In the genomic region with DNA sequence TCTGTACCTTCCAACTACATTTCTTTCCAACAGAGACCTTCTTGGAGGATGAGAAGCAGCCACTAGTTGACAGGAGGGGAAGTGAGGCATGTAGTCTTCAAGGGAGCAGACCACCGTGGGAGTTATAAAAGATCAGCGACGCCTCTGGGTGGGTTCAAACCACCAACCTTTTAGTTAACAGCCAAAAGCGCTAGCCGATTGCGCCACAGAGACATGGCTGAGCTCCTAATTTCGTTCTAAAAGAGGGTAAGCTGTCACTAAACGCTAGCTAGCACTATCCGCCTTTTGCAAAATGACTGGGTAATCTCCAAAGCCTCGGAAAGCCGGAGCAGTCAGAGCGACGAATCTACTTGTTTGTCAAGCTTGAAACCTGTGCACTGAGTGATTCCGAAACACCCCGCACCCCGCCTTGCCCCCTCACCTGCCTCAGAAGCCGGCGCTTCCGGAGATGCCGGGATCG, we compare ENCODE assay signal across 8 cellular contexts.
DNase-seq lines count a peak whose midpoint lies in the region; ATAC-seq and TF ChIP-seq lines count a peak whose summit lies in the region.
"Not testable (repeated sequence)": the region's sequence is repeated elsewhere in the genome, so short reads cannot be mapped to it uniquely, and the experiment has no call there.

No MANE protein-coding gene starts in this region.

- H3K4me3 ChIP-seq in HUES6 (ENCODE audit: low read depth, low read length), result peak overlapping the region; percentile 37; the same call in 1 of the 2 replicates
- H3K4me3 ChIP-seq in endodermal cell (ENCODE audit: low read length), result not testable (repeated sequence)
- H3K4me3 ChIP-seq in neural progenitor cell, result peak overlapping the region; percentile 21

- peak overlapping the region; percentile 62 for H3K4me2 ChIP-seq in neural progenitor cell

- not testable (repeated sequence) for H3K36me3 Mint-ChIP-seq in CD4-positive, alpha-beta T cell (ENCODE audit: low read depth); T-helper 2 cell treated with Interferon-gamma antibody and Interleukin-4, amounts not matched to agents 5 μg/mL and 100 μg/mL, for 36 hours (ENCODE audit: low read depth); activated CD8-positive, alpha-beta T cell treated with anti-CD3 and anti-CD28 coated beads, Interleukin-2, amount 10 ng/mL, durations not matched to agents 7 days and 5 days (ENCODE audit: low read depth); activated naive CD4-positive, alpha-beta T cell treated with anti-CD3 and anti-CD28 coated beads for 36 hours (ENCODE audit: low read depth); endodermal cell (ENCODE audit: low read depth); neural progenitor cell

- not testable (repeated sequence) for H3K4me1 ChIP-seq in HUES6 (ENCODE audit: control insufficient read depth, insufficient read depth, low read length); endodermal cell (ENCODE audit: control insufficient read depth, insufficient read depth, low read length); neural progenitor cell

- H3K9me3 Mint-ChIP-seq in CD4-positive, alpha-beta T cell; T-helper 2 cell treated with Interferon-gamma antibody and Interleukin-4, amounts not matched to agents 5 μg/mL and 100 μg/mL, for 36 hours; activated CD8-positive, alpha-beta T cell treated with anti-CD3 and anti-CD28 coated beads, Interleukin-2, amount 10 ng/mL, durations not matched to agents 7 days and 5 days (ENCODE audit: insufficient read depth); activated naive CD4-positive, alpha-beta T cell treated with anti-CD3 and anti-CD28 coated beads for 36 hours; endodermal cell; neural progenitor cell: not testable (repeated sequence)

- not testable (repeated sequence) for H3F3A ChIP-seq in neural progenitor cell (ENCODE audit: low read depth)

- 76 to 80% methylated on average over 2 to 13 of the region's 21 CpGs for WGBS in endodermal cell (ENCODE audit: insufficient coverage in 1 of 2, insufficient read length in 1 of 2), 2 experiments

- peak in 1 of 10 experiments; percentile 3 for DNase-seq in CD4-positive, alpha-beta T cell
- DNase-seq in T-helper 2 cell treated with Interferon-gamma antibody and Interleukin-4, amounts not matched to agents 5 μg/mL and 100 μg/mL, for 36 hours (ENCODE audit: low spot score), result not testable (repeated sequence)
- peak; percentile 26 for DNase-seq in activated CD8-positive, alpha-beta T cell treated with anti-CD3 and anti-CD28 coated beads, Interleukin-2, amount 10 ng/mL, durations not matched to agents 7 days and 5 days
- peak; percentile 74 for DNase-seq in activated naive CD4-positive, alpha-beta T cell treated with anti-CD3 and anti-CD28 coated beads for 36 hours
- DNase-seq in endodermal cell (peak; percentile 45), neural progenitor cell (ENCODE audit: low spot score) (peak; percentile 26)
- DNase-seq in stimulated activated CD8-positive, alpha-beta memory T cell treated with anti-CD3 and anti-CD28 coated beads, Interleukin-15, amount 100 ng/mL, for 48 hours (ENCODE audit: low read depth in 2 of 2), result peak; percentile 3 to 4

- POLR2A ChIA-PET in CD4-positive, alpha-beta T cell (lab: Charles Lee); activated CD8-positive, alpha-beta T cell treated with anti-CD3 and anti-CD28 coated beads, Interleukin-2, amount 10 ng/mL, durations not matched to agents 7 days and 5 days (lab: Charles Lee): not testable (repeated sequence)

- H4K20me1 ChIP-seq in neural progenitor cell (ENCODE audit: low read depth), result not testable (repeated sequence)

- not testable (repeated sequence) for H3K27ac ChIP-seq in CD4-positive, alpha-beta T cell (ENCODE audit: low read depth, low read length); HUES6 (ENCODE audit: low read depth, low read length); endodermal cell (ENCODE audit: low read depth, low read length); neural progenitor cell

- peaks cover 11% of the 10 kb centered on the region for H3K27me3 Mint-ChIP-seq in CD4-positive, alpha-beta T cell
- H3K27me3 Mint-ChIP-seq in T-helper 2 cell treated with Interferon-gamma antibody and Interleukin-4, amounts not matched to agents 5 μg/mL and 100 μg/mL, for 36 hours (ENCODE audit: low read depth), result peaks cover 12% of the 10 kb centered on the region
- peaks cover 12% of the 10 kb centered on the region for H3K27me3 Mint-ChIP-seq in activated CD8-positive, alpha-beta T cell treated with anti-CD3 and anti-CD28 coated beads, Interleukin-2, amount 10 ng/mL, durations not matched to agents 7 days and 5 days (ENCODE audit: low read depth)
- not testable (repeated sequence) for H3K27me3 Mint-ChIP-seq in activated naive CD4-positive, alpha-beta T cell treated with anti-CD3 and anti-CD28 coated beads for 36 hours (ENCODE audit: low read depth)
- H3K27me3 Mint-ChIP-seq in endodermal cell (ENCODE audit: insufficient read depth) (peaks cover 26% of the 10 kb centered on the region), neural progenitor cell (ENCODE audit: insufficient read depth, low read depth) (peaks cover 13% of the 10 kb centered on the region)

- not testable (repeated sequence) for TF ChIP-seq CTCF in CD4-positive, alpha-beta T cell (IDR thresholded peaks at IDR 0.05); endodermal cell (conservative IDR thresholded peaks at IDR 0.05); neural progenitor cell (IDR thresholded peaks at IDR 0.05)

- H3K9ac ChIP-seq in HUES6 (ENCODE audit: low read length); endodermal cell (ENCODE audit: extremely low read depth, low read length, poor library complexity, severe bottlenecking); neural progenitor cell: not testable (repeated sequence)

- H3K27me3 ChIP-seq in CD4-positive, alpha-beta T cell (ENCODE audit: control insufficient read depth, insufficient read depth, low read length), result not testable (repeated sequence)
- H3K27me3 ChIP-seq in HUES6 (ENCODE audit: control insufficient read depth, insufficient read depth, low read length) (peaks cover 15% of the 10 kb centered on the region), endodermal cell (ENCODE audit: control insufficient read depth, insufficient read depth, low read length, poor library complexity, severe bottlenecking) (peaks cover 14% of the 10 kb centered on the region), neural progenitor cell (peaks cover 52% of the 10 kb centered on the region)

- not testable (repeated sequence) for H3K9me3 ChIP-seq in CD4-positive, alpha-beta T cell (ENCODE audit: control insufficient read depth, low read length); HUES6 (ENCODE audit: control insufficient read depth, insufficient read depth, low read depth, low read length); endodermal cell (ENCODE audit: control insufficient read depth, low read length); neural progenitor cell (ENCODE audit: low read depth)

- CTCF ChIA-PET in CD4-positive, alpha-beta T cell (lab: Charles Lee); activated CD8-positive, alpha-beta T cell treated with anti-CD3 and anti-CD28 coated beads, Interleukin-2, amount 10 ng/mL, durations not matched to agents 7 days and 5 days (lab: Charles Lee); activated naive CD4-positive, alpha-beta T cell treated with anti-CD3 and anti-CD28 coated beads for 36 hours (lab: Charles Lee): not testable (repeated sequence)

- peak; percentile 41 for ATAC-seq in CD4-positive, alpha-beta T cell (ENCODE audit: poor library complexity)
- ATAC-seq in activated CD8-positive, alpha-beta T cell treated with anti-CD3 and anti-CD28 coated beads, Interleukin-2, amount 10 ng/mL, durations not matched to agents 7 days and 5 days, result peak; percentile 49

- not testable (repeated sequence) for H3K27ac Mint-ChIP-seq in CD4-positive, alpha-beta T cell; T-helper 2 cell treated with Interferon-gamma antibody and Interleukin-4, amounts not matched to agents 5 μg/mL and 100 μg/mL, for 36 hours; activated CD8-positive, alpha-beta T cell treated with anti-CD3 and anti-CD28 coated beads, Interleukin-2, amount 10 ng/mL, durations not matched to agents 7 days and 5 days; activated naive CD4-positive, alpha-beta T cell treated with anti-CD3 and anti-CD28 coated beads for 36 hours; endodermal cell; neural progenitor cell

- H3K79me2 ChIP-seq in neural progenitor cell (ENCODE audit: low read depth), result not testable (repeated sequence)

- H3K4me3 Mint-ChIP-seq in CD4-positive, alpha-beta T cell; activated CD8-positive, alpha-beta T cell treated with anti-CD3 and anti-CD28 coated beads, Interleukin-2, amount 10 ng/mL, durations not matched to agents 7 days and 5 days; neural progenitor cell: not testable (repeated sequence)
- H3K4me3 Mint-ChIP-seq in T-helper 2 cell treated with Interferon-gamma antibody and Interleukin-4, amounts not matched to agents 5 μg/mL and 100 μg/mL, for 36 hours, result peak overlapping the region; percentile 36
- H3K4me3 Mint-ChIP-seq in activated naive CD4-positive, alpha-beta T cell treated with anti-CD3 and anti-CD28 coated beads for 36 hours, result peak overlapping the region; percentile 12
- peak overlapping the region; percentile 47 for H3K4me3 Mint-ChIP-seq in endodermal cell

- H3K36me3 ChIP-seq in HUES6 (ENCODE audit: control insufficient read depth, insufficient read depth, low read length); endodermal cell (ENCODE audit: control insufficient read depth, insufficient read depth, low read length); neural progenitor cell: not testable (repeated sequence)

- not testable (repeated sequence) for H3K4me1 Mint-ChIP-seq in CD4-positive, alpha-beta T cell (ENCODE audit: low read depth); T-helper 2 cell treated with Interferon-gamma antibody and Interleukin-4, amounts not matched to agents 5 μg/mL and 100 μg/mL, for 36 hours (ENCODE audit: low read depth); activated CD8-positive, alpha-beta T cell treated with anti-CD3 and anti-CD28 coated beads, Interleukin-2, amount 10 ng/mL, durations not matched to agents 7 days and 5 days (ENCODE audit: low read depth); activated naive CD4-positive, alpha-beta T cell treated with anti-CD3 and anti-CD28 coated beads for 36 hours (ENCODE audit: low read depth); endodermal cell; neural progenitor cell

- not testable (repeated sequence) for H2AFZ ChIP-seq in neural progenitor cell (replicated peaks)

- intact Hi-C loops in CD4-positive, alpha-beta T cell (cut with DNase I, micrococcal nuclease); activated naive CD4-positive, alpha-beta T cell treated with anti-CD3 and anti-CD28 coated beads for 36 hours (cut with micrococcal nuclease): not testable (repeated sequence)
